ENCODE assay signal across 8 cellular contexts in genomic region chr11:64185323-64186204, GRCh38. TPM values are rescaled to one million over a fixed set of nuclear protein-coding genes. Genes with fewer than 3 reads are reported as not detected.
A peak's percentile ranks its signal among the peaks of the same experiment; 100 is the strongest.
DNase-seq lines count a peak whose midpoint lies in the region; ATAC-seq, FAIRE-seq and TF ChIP-seq lines count a peak whose summit lies in the region.

Gene STIP1 (plus strand): TSS chr11:64186171. CDS start chr11:64186262, 91 bp downstream.

- peak within 1 kb of the TSS; percentile 90 for H3K9ac ChIP-seq in SU-DHL-6 (ENCODE audit: low read length)

- intact Hi-C loops in Right ventricle myocardium inferior (cut with DNase I) (loop anchor here (1.0 to 5.0 kb wide), 2 partner anchors 41 to 117 kb away; partner anchors contain the start of genes CATSPERZ, NUDT22 and TRPT1), pancreas (cut with DNase I) (no loop called here), tibial artery (cut with DNase I; ENCODE audit: low total_unique reads) (loop anchor here (5.0 kb wide), 1 partner anchor 42 kb away; the partner anchor contains the start of genes NUDT22 and TRPT1)

- H3K36me3 ChIP-seq in SU-DHL-6 (ENCODE audit: low read length), result peaks cover 4% of the 10 kb centered on the region; the same call in 1 of the 2 replicates
- H3K36me3 ChIP-seq in pancreas, result no peaks in the 10 kb centered on the region
- H3K36me3 ChIP-seq in tibial artery, result peaks cover 0 to 7% (median 0%) of the 10 kb centered on the region in 3 donors

- peak within 1 kb of the TSS; percentile 99 for H3K4me3 Mint-ChIP-seq in activated naive CD8-positive, alpha-beta T cell treated with anti-CD3 and anti-CD28 coated beads, Interleukin-2, amount 10 ng/mL, durations not matched to agents 7 days and 5 days

- H3F3A ChIP-seq in SU-DHL-6 (ENCODE audit: insufficient read depth), result 0 out of 2 replicates have a peak, but pooled peaks cover 7% of the 10 kb centered on the region

- WGBS in pancreas, 2 donors, result 0% methylated on average over 71 to 72 of the region's 72 CpGs

- peak; percentile 84 for ATAC-seq in HG02678 (IDR thresholded peaks at IDR 0.05; ENCODE audit: unreplicated experiment)
- ATAC-seq in activated naive CD8-positive, alpha-beta T cell treated with anti-CD3 and anti-CD28 coated beads, Interleukin-2, amount 10 ng/mL, durations not matched to agents 7 days and 5 days (ENCODE audit: low read depth), result peak; percentile 92
- ATAC-seq in Right ventricle myocardium inferior, result peak; percentile 93
- peak; percentile 78 to 89 (median 83) for ATAC-seq in pancreas

- DNase-seq in NCI-H128 (lab: John Stamatoyannopoulos, UW; ENCODE audit: unreplicated experiment) (peak; percentile 100), Right ventricle myocardium inferior (ENCODE audit: missing footprints) (peak; percentile 100), pancreas (peak; percentile 98 to 100 (median 99)), tibial artery (peak; percentile 99 to 100)
- peak; percentile 95 for DNase-seq in activated naive CD8-positive, alpha-beta T cell treated with anti-CD3 and anti-CD28 coated beads, Interleukin-2, amount 10 ng/mL, durations not matched to agents 7 days and 5 days

- TF ChIP-seq CTCF in GM12872 (IDR thresholded peaks at IDR 0.05; ENCODE audit: insufficient read depth, low read depth, low read length) (peak; percentile 38; the same call in 2 of the 3 replicates), SU-DHL-6 (IDR thresholded peaks at IDR 0.05; ENCODE audit: insufficient read depth, low read length, poor library complexity, severe bottlenecking) (no peak), pancreas (IDR thresholded peaks at IDR 0.05) (peak in 2 of 4 donors; percentile 11 to 27), tibial artery (IDR thresholded peaks at IDR 0.05) (peak; percentile 36 to 47)

- peak within 1 kb of the TSS; percentile 100 for H3K27ac Mint-ChIP-seq in activated naive CD8-positive, alpha-beta T cell treated with anti-CD3 and anti-CD28 coated beads, Interleukin-2, amount 10 ng/mL, durations not matched to agents 7 days and 5 days

- H3K9me3 ChIP-seq in SU-DHL-6 (ENCODE audit: insufficient read depth, low read length) (no peaks in the 10 kb centered on the region), pancreas (no peaks in the 10 kb centered on the region), tibial artery (no peaks in the 10 kb centered on the region)

- H3K27me3 ChIP-seq in SU-DHL-6 (ENCODE audit: low read length) (no peaks in the 10 kb centered on the region), pancreas (no peaks in the 10 kb centered on the region), tibial artery (no peaks in the 10 kb centered on the region)

- FAIRE-seq in pancreas (lab: Jason Lieb, UNC), result peak; percentile 92

- peak within 1 kb of the TSS; percentile 84 for H3K4me3 ChIP-seq in SU-DHL-6 (ENCODE audit: insufficient read depth, low read length, poor library complexity, severe bottlenecking)
- H3K4me3 ChIP-seq in pancreas, result peak within 1 kb of the TSS; percentile 45 to 69 (median 50)
- peak within 1 kb of the TSS in 1 of 2 donors; percentile 64 for H3K4me3 ChIP-seq in tibial artery

- no peaks in the 10 kb centered on the region for H3K9me2 ChIP-seq in SU-DHL-6 (replicated peaks; ENCODE audit: insufficient read depth, low read length)

- H4K20me1 ChIP-seq in SU-DHL-6 (ENCODE audit: low read depth, low read length), result no peaks in the 10 kb centered on the region; the same call in 1 of the 2 replicates

- H3K4me1 Mint-ChIP-seq in activated naive CD8-positive, alpha-beta T cell treated with anti-CD3 and anti-CD28 coated beads, Interleukin-2, amount 10 ng/mL, durations not matched to agents 7 days and 5 days, result peaks cover 38% of the 10 kb centered on the region

- H2AFZ ChIP-seq in SU-DHL-6 (ENCODE audit: low read depth, low read length, severe bottlenecking), result peak within 1 kb of the TSS; percentile 4

- H3K4me1 ChIP-seq in pancreas, result peaks cover 22 to 49% (median 34%) of the 10 kb centered on the region in 3 donors
- peaks cover 0 to 52% (median 37%) of the 10 kb centered on the region in 4 donors for H3K4me1 ChIP-seq in tibial artery

- POLR2A ChIA-PET in activated naive CD8-positive, alpha-beta T cell treated with anti-CD3 and anti-CD28 coated beads, Interleukin-2, amount 10 ng/mL, durations not matched to agents 7 days and 5 days (lab: Charles Lee), result interaction anchor here (0.6 to 14.2 kb wide), 33 partner anchors 8 to 1789 kb away, joined by 3 to 246 read pairs (median 4); partner anchors contain the start of genes BAD, COX8A, ESRRA and FERMT3

- H3K27ac ChIP-seq in SU-DHL-6 (ENCODE audit: low read depth, low read length) (peak within 1 kb of the TSS; percentile 57), pancreas (peak within 1 kb of the TSS; percentile 85 to 99 (median 94)), tibial artery (peak within 1 kb of the TSS; percentile 87 to 89)

- H3K36me3 Mint-ChIP-seq in activated naive CD8-positive, alpha-beta T cell treated with anti-CD3 and anti-CD28 coated beads, Interleukin-2, amount 10 ng/mL, durations not matched to agents 7 days and 5 days, result peaks cover 11% of the 10 kb centered on the region

- peak within 1 kb of the TSS; percentile 98 for H3K4me2 ChIP-seq in SU-DHL-6 (ENCODE audit: low read depth, low read length, poor library complexity, severe bottlenecking)

- H3K9me3 Mint-ChIP-seq in activated naive CD8-positive, alpha-beta T cell treated with anti-CD3 and anti-CD28 coated beads, Interleukin-2, amount 10 ng/mL, durations not matched to agents 7 days and 5 days, result no peaks in the 10 kb centered on the region

- peaks cover 12% of the 10 kb centered on the region for H3K79me2 ChIP-seq in SU-DHL-6 (ENCODE audit: insufficient read depth, low read length)

- no peaks in the 10 kb centered on the region for H3K27me3 Mint-ChIP-seq in activated naive CD8-positive, alpha-beta T cell treated with anti-CD3 and anti-CD28 coated beads, Interleukin-2, amount 10 ng/mL, durations not matched to agents 7 days and 5 days

RNA-seq across cellular contexts. Expression of gene STIP1, which starts in this region (rescaled TPM):
- total RNA-seq in activated naive CD8-positive, alpha-beta T cell treated with anti-CD3 and anti-CD28 coated beads, Interleukin-2, amount 10 ng/mL, durations not matched to agents 7 days and 5 days, result 100 to 1,000 TPM; 218 to 219 TPM
- 124 TPM for total RNA-seq in Right ventricle myocardium inferior
- 10 to 100 TPM; 23.7 to 73.0 (median 39.3) TPM for total RNA-seq in pancreas
- polyA plus RNA-seq in pancreas, result 10 to 100 TPM; 34.2 to 37.6 TPM

Comparison
In these comparisons a context has a peak if more than half of its experiments do, and no peak if none do; other contexts are left out.
1. intact Hi-C loops: an anchor here in Right ventricle myocardium inferior (1.0 to 5.0 kb wide) and tibial artery (5.0 kb wide); none called in pancreas.